In genomic region chr2:176156959-176157498, GRCh38 we compare ENCODE assay signal across 13 cellular contexts. TPM values are rescaled to one million over a fixed set of nuclear protein-coding genes. Genes with fewer than 3 reads are reported as not detected.
DNase-seq lines count a peak whose midpoint lies in the region; ATAC-seq, FAIRE-seq and TF ChIP-seq lines count a peak whose summit lies in the region.
"Had no signal": no experiment of that assay in that cellular context is flagged by ENCODE, and none has a peak within 500 bp of the region (broad histone marks: within the 10 kb centered on the region; RNA-seq: fewer than 3 reads in every experiment).

Gene HOXD3 (plus strand): TSS chr2:176157307. CDS start chr2:176169115, 11,808 bp downstream.

- H2AFZ ChIP-seq in endothelial cell of umbilical vein (ENCODE audit: low read depth, low read length), result peak within 1 kb of the TSS; percentile 42

- no peak for TF ChIP-seq POLR2A in endothelial cell of umbilical vein (IDR thresholded peaks at IDR 0.05; ENCODE audit: low read depth, low read length)

- H3K4me3 ChIP-seq in endothelial cell of umbilical vein (replicated peaks in 1 of 3; ENCODE audit: insufficient read depth in 1 of 3, low read depth in 1 of 3, low read length in 3 of 3) (peak within 1 kb of the TSS; percentile 19 to 48 (median 21)), skeletal muscle cell (ENCODE audit: low read depth, low read length) (peak within 1 kb of the TSS; percentile 22), lower lobe of right lung (no peak within 1 kb of the TSS)

- H3K27me3 ChIP-seq in endothelial cell of umbilical vein (ENCODE audit: control insufficient read depth in 2 of 2, insufficient read depth in 2 of 2, low read length in 2 of 2) (no peaks in the 10 kb centered on the region), lower lobe of right lung (ENCODE audit: low read depth) (peaks cover 100% of the 10 kb centered on the region)

- intact Hi-C loops in endothelial cell of umbilical vein (cut with micrococcal nuclease), result no loop called here
- intact Hi-C loops in lower lobe of right lung (cut with DNase I), result no loop called here

- DNase-seq in NCI-H345 (lab: John Stamatoyannopoulos, UW), result peak; percentile 20
- DNase-seq in NCI-H345 treated with DMSO at 0.1 percent for 48 hours (lab: John Stamatoyannopoulos, UW; ENCODE audit: unreplicated experiment), result no peak
- DNase-seq in NCI-H748 treated with DMSO at 0.1 percent for 48 hours (lab: John Stamatoyannopoulos, UW), result peak; percentile 53
- peak; percentile 25 for DNase-seq in endothelial cell of umbilical vein (ENCODE audit: low read depth, low spot score)
- no peak for DNase-seq in skeletal muscle cell (ENCODE audit: low read depth)
- DNase-seq in foreskin melanocyte, result no peak
- DNase-seq in lower lobe of right lung, result no peak
- DNase-seq: activated gamma-delta T cell, midbrain, NCI-H2029 treated with DMSO at 0.1 percent for 48 hours had no signal

- no peaks in the 10 kb centered on the region for H3K9me3 ChIP-seq in endothelial cell of umbilical vein (replicated peaks; ENCODE audit: control insufficient read depth, insufficient read depth, low read length)
- H3K9me3 ChIP-seq in lower lobe of right lung, result no peaks in the 10 kb centered on the region

- no peaks in the 10 kb centered on the region for H3K79me2 ChIP-seq in endothelial cell of umbilical vein (ENCODE audit: control insufficient read depth, insufficient read depth, low read length)

- TF ChIP-seq CTCF in endothelial cell of umbilical vein (IDR thresholded peaks at IDR 0.05; ENCODE audit: extremely low read depth in 1 of 2, insufficient read depth in 1 of 2, low read depth in 1 of 2, low read length in 2 of 2) (no peak), lower lobe of right lung (IDR thresholded peaks at IDR 0.05) (no peak)

- H3K4me1 ChIP-seq in endothelial cell of umbilical vein (ENCODE audit: control insufficient read depth, extremely low read depth, insufficient read depth, low read length) (no peaks in the 10 kb centered on the region), lower lobe of right lung (peaks cover 31% of the 10 kb centered on the region)

- H3K9me1 ChIP-seq in endothelial cell of umbilical vein (replicated peaks; ENCODE audit: control insufficient read depth, extremely low read depth, insufficient read depth, low read length), result no peaks in the 10 kb centered on the region

- no peak for ATAC-seq in lower lobe of right lung
- no peak for ATAC-seq in HG02840 (IDR thresholded peaks at IDR 0.05; ENCODE audit: low FRiP score, unreplicated experiment)

- H4K20me1 ChIP-seq in endothelial cell of umbilical vein (replicated peaks; ENCODE audit: control insufficient read depth, extremely low read depth, insufficient read depth, low read length), result no peaks in the 10 kb centered on the region

- H3K4me2 ChIP-seq in endothelial cell of umbilical vein (ENCODE audit: insufficient read depth, low read length), result peak within 1 kb of the TSS; percentile 61

- BruUV-seq in endothelial cell of umbilical vein (replicated peaks; lab: Mats Ljungman, UMichigan), result no TSS peak

- POLR2A ChIA-PET in endothelial cell of umbilical vein (lab: Charles Lee), result no interaction called here

- dilution Hi-C loops in endothelial cell of umbilical vein (cut with MboI; ENCODE audit: extremely low pct_ligation_motif_present, low sequenced_read_pairs), result no loop called here

- no peak within 1 kb of the TSS for H3K27ac ChIP-seq in endothelial cell of umbilical vein (ENCODE audit: insufficient read depth, low read depth, low read length)
- H3K27ac ChIP-seq in lower lobe of right lung, result no peak within 1 kb of the TSS

- peak; percentile 35 for FAIRE-seq in endothelial cell of umbilical vein (lab: Jason Lieb, UNC)
- FAIRE-seq: A204.1 had no signal

- H3K36me3 ChIP-seq in endothelial cell of umbilical vein (ENCODE audit: control insufficient read depth in 2 of 2, extremely low read depth in 1 of 2, insufficient read depth in 2 of 2, low read length in 2 of 2), result peaks cover 0 to 13% of the 10 kb centered on the region in 2 experiments
- no peaks in the 10 kb centered on the region for H3K36me3 ChIP-seq in lower lobe of right lung

- CTCF ChIA-PET in endothelial cell of umbilical vein (lab: Charles Lee), result interaction anchor here (1.3 to 4.1 kb wide), 3 partner anchors 16 to 298 kb away, joined by 3 to 25 read pairs (median 6); no protein-coding TSS in a partner anchor

- H3K9ac ChIP-seq in endothelial cell of umbilical vein (replicated peaks; ENCODE audit: extremely low read depth, insufficient read depth, low read length), result peak within 1 kb of the TSS; percentile 29

TF ChIP-seq in endothelial cell of umbilical vein, 7 proteins besides CTCF, POLR2A, EP300 and RAD21:
- TF ChIP-seq FOS (IDR thresholded peaks at IDR 0.05; ENCODE audit: borderline replicate concordance, insufficient read depth, low read length), result no peak
- TF ChIP-seq EZH2 (IDR thresholded peaks at IDR 0.05; ENCODE audit: borderline replicate concordance, low read depth, low read length, severe bottlenecking), result no peak
- TF ChIP-seq MAX (IDR thresholded peaks at IDR 0.05; ENCODE audit: insufficient read depth, insufficient read length), result no peak
- TF ChIP-seq POLR2AphosphoS5 (IDR thresholded peaks at IDR 0.05; ENCODE audit: insufficient read depth, low read depth, low read length), result no peak
- TF ChIP-seq GATA2 (IDR thresholded peaks at IDR 0.05; ENCODE audit: insufficient read depth, insufficient read length, low read depth, low read length), result no peak
- TF ChIP-seq MYC (IDR thresholded peaks at IDR 0.05; ENCODE audit: low read depth, low read length), result no peak
- no peak for TF ChIP-seq JUN (IDR thresholded peaks at IDR 0.05; ENCODE audit: borderline replicate concordance, insufficient read depth, insufficient read length, low read depth)

RNA-seq across cellular contexts. Expression of gene HOXD3, which starts in this region (rescaled TPM):
- total RNA-seq in endothelial cell of umbilical vein (15.3 and 20.9 TPM in 2 replicates), lower lobe of right lung (0.47 TPM)
- 2.9 and 3.3 TPM in 2 replicates for polyA plus RNA-seq in endothelial cell of umbilical vein
- 1.6 and 2.2 TPM in 2 replicates for polyA plus RNA-seq in endothelial cell of umbilical vein (2011; cell fraction: cytosol; rRNA removed)
- polyA plus RNA-seq in endothelial cell of umbilical vein (2011; cell fraction: nucleus; rRNA removed), result 11.1 and 12.3 TPM in 2 replicates
- 4.4 and 6.2 TPM in 2 replicates for polyA plus RNA-seq in endothelial cell of umbilical vein (2012)
- 4.1 and 7.1 TPM in 2 replicates for polyA minus RNA-seq in endothelial cell of umbilical vein
- polyA minus RNA-seq in endothelial cell of umbilical vein (2011; cell fraction: cytosol; rRNA and poly(A)+ RNA removed), result not detected
- 17.5 and 23.8 TPM in 2 replicates for polyA minus RNA-seq in endothelial cell of umbilical vein (2011; cell fraction: nucleus; rRNA and poly(A)+ RNA removed)
- total RNA-seq: T-helper 1 cell treated with Interleukin-12 subunit alpha and Interleukin-12 subunit beta and Interleukin-4 antibody, amounts not matched to agents 30 ng/mL and 1 ng/mL, for 36 hours had no signal

Comparison
In these comparisons a context has a peak if more than half of its experiments do, and no peak if none do; other contexts are left out.
1. RNA of gene HOXD3 (total RNA-seq): 15.3 to 20.9 TPM in endothelial cell of umbilical vein; 0.47 TPM in lower lobe of right lung (single experiment); every median in the first group is over 10 times any median in the second.
2. DNase-seq: peak in NCI-H345 (single experiment), NCI-H748 treated with DMSO at 0.1 percent for 48 hours (single experiment) and endothelial cell of umbilical vein (single experiment); none in NCI-H345 treated with DMSO at 0.1 percent for 48 hours (single experiment), skeletal muscle cell (single experiment), foreskin melanocyte (single experiment) and lower lobe of right lung (single experiment).